ENCODE assay signal across 26 cellular contexts in genomic region chr2:224573724-224574123, GRCh38. TPM values are rescaled to one million over a fixed set of nuclear protein-coding genes. Genes with fewer than 3 reads are reported as not detected.
DNase-seq lines count a peak whose midpoint lies in the region; ATAC-seq, FAIRE-seq and TF ChIP-seq lines count a peak whose summit lies in the region.
"Had no signal": no experiment of that assay in that cellular context is flagged by ENCODE, and none has a peak within 500 bp of the region (broad histone marks: within the 10 kb centered on the region; RNA-seq: fewer than 3 reads in every experiment).

No MANE protein-coding gene starts in this region.

- BruUV-seq in Panc1 (replicated peaks; lab: Mats Ljungman, UMichigan) (TSS peak; percentile 0), endothelial cell of umbilical vein (replicated peaks; lab: Mats Ljungman, UMichigan) (no TSS peak)

- CTCF ChIA-PET in Panc1 (lab: Charles Lee) = no interaction called here
- CTCF ChIA-PET in endothelial cell of umbilical vein (lab: Charles Lee) = interaction anchor here (1.1 kb wide), 1 partner anchor 124 kb away, joined by 3 read pairs; no protein-coding TSS in a partner anchor

- H3K27ac ChIP-seq in Panc1 (ENCODE audit: low read length) (no peak overlapping the region), endothelial cell of umbilical vein (ENCODE audit: insufficient read depth, low read depth, low read length) (no peak overlapping the region)
- H3K27ac ChIP-seq: brain microvascular endothelial cell, esophagus muscularis mucosa, RWPE1, SK-N-MC had no signal

- H3K4me2 ChIP-seq in endothelial cell of umbilical vein (ENCODE audit: insufficient read depth, low read length) = no peak overlapping the region

- H3K4me1 Mint-ChIP-seq in natural killer cell treated with Interleukin-12 subunit alpha and Interleukin-12 subunit beta and Interleukin-15 and Interleukin-18, amount 100 ng/mL, for 72 hours (ENCODE audit: low read depth in 2 of 2) = peaks cover 40 to 57% of the 10 kb centered on the region in 2 donors

- FAIRE-seq in H54 (lab: Jason Lieb, UNC) (peak; percentile 27), endothelial cell of umbilical vein (lab: Jason Lieb, UNC) (peak; percentile 58)
- FAIRE-seq: colon, small intestine had no signal

- H3K4me1 ChIP-seq in Panc1 (ENCODE audit: control insufficient read depth, insufficient read depth, low read length) = peaks cover 37% of the 10 kb centered on the region
- no peaks in the 10 kb centered on the region for H3K4me1 ChIP-seq in endothelial cell of umbilical vein (ENCODE audit: control insufficient read depth, extremely low read depth, insufficient read depth, low read length)

- H3K36me3 ChIP-seq in Panc1 (ENCODE audit: control insufficient read depth, insufficient read depth, low read length) (no peaks in the 10 kb centered on the region), endothelial cell of umbilical vein (ENCODE audit: control insufficient read depth in 2 of 2, extremely low read depth in 1 of 2, insufficient read depth in 2 of 2, low read length in 2 of 2) (no peaks in the 10 kb centered on the region)
- H3K36me3 ChIP-seq: brain microvascular endothelial cell, esophagus muscularis mucosa had no signal

- H3K79me2 ChIP-seq in endothelial cell of umbilical vein (ENCODE audit: control insufficient read depth, insufficient read depth, low read length) = peaks cover 100% of the 10 kb centered on the region

- intact Hi-C loops in Panc1 (cut with micrococcal nuclease; ENCODE audit: unreplicated experiment) = no loop called here
- intact Hi-C loops in endothelial cell of umbilical vein (cut with micrococcal nuclease) = loop anchor here (1.0 kb wide), 1 partner anchor 9 kb away; no protein-coding TSS in a partner anchor

- in situ Hi-C loops in Panc1 (cut with HindIII; ENCODE audit: low pct_unique_long_range_greater_than_20kb, low sequenced_read_pairs) = no loop called here

- H3K36me3 Mint-ChIP-seq in natural killer cell treated with Interleukin-12 subunit alpha and Interleukin-12 subunit beta and Interleukin-15 and Interleukin-18, amount 100 ng/mL, for 72 hours = no peaks in the 10 kb centered on the region
- H3K36me3 Mint-ChIP-seq: WTC11 had no signal

- H3K27me3 Mint-ChIP-seq in natural killer cell treated with Interleukin-12 subunit alpha and Interleukin-12 subunit beta and Interleukin-15 and Interleukin-18, amount 100 ng/mL, for 72 hours = no peaks in the 10 kb centered on the region
- H3K27me3 Mint-ChIP-seq: type B pancreatic cell had no signal

- H3K4me3 Mint-ChIP-seq in natural killer cell treated with Interleukin-12 subunit alpha and Interleukin-12 subunit beta and Interleukin-15 and Interleukin-18, amount 100 ng/mL, for 72 hours = peak overlapping the region; percentile 18
- H3K4me3 Mint-ChIP-seq: type B pancreatic cell had no signal

- TF ChIP-seq CTCF in Panc1 (IDR thresholded peaks at IDR 0.05) (no peak; the same call in 1 of the 2 replicates), endothelial cell of umbilical vein (IDR thresholded peaks at IDR 0.05; ENCODE audit: extremely low read depth in 1 of 2, insufficient read depth in 1 of 2, low read depth in 1 of 2, low read length in 2 of 2) (no peak)

- H3K9me3 ChIP-seq in Panc1 (ENCODE audit: control insufficient read depth, insufficient read depth, low read depth, low read length) (no peaks in the 10 kb centered on the region), endothelial cell of umbilical vein (replicated peaks; ENCODE audit: control insufficient read depth, insufficient read depth, low read length) (no peaks in the 10 kb centered on the region)
- H3K9me3 ChIP-seq: esophagus muscularis mucosa had no signal

- no peak for DNase-seq in H54 (ENCODE audit: insufficient read length, low spot score)
- no peak for DNase-seq in Panc1 (ENCODE audit: low read depth, low spot score)
- DNase-seq in endothelial cell of umbilical vein (ENCODE audit: low read depth, low spot score) = no peak
- DNase-seq in natural killer cell treated with Interleukin-12 subunit alpha and Interleukin-12 subunit beta and Interleukin-15 and Interleukin-18, amount 100 ng/mL, for 72 hours (ENCODE audit: low spot score) = no peak
- DNase-seq in GM19240 (ENCODE audit: insufficient read length, low spot score) = no peak
- DNase-seq in NCI-H1436 treated with DMSO at 0.1 percent for 48 hours (lab: John Stamatoyannopoulos, UW) = no peak
- no peak for DNase-seq in HCEC 1CT
- DNase-seq: activated CD4-positive, alpha-beta T cell treated with anti-CD3 and anti-CD28 coated beads, Interleukin-2, amount 50 U/mL, for 4 hours; activated CD8-positive, alpha-beta memory T cell treated with anti-CD3 and anti-CD28 coated beads, Interleukin-2, amount 50 U/mL, for 48 hours; brain microvascular endothelial cell; effector CD8-positive, alpha-beta T cell; Kasumi-1; NCI-H1092; NCI-H1930; retina; small intestine; stimulated activated CD4-positive, alpha-beta T cell treated with anti-CD3 and anti-CD28 coated beads, Interleukin-2, amount 100 ng/mL, for 24 hours; T1000 had no signal

- POLR2A ChIA-PET in Panc1 (lab: Charles Lee) = no interaction called here
- POLR2A ChIA-PET in endothelial cell of umbilical vein (lab: Charles Lee) = no interaction called here

- dilution Hi-C loops in endothelial cell of umbilical vein (cut with MboI; ENCODE audit: extremely low pct_ligation_motif_present, low sequenced_read_pairs) = no loop called here

- ATAC-seq in Panc1 (no peak), GM19397 (IDR thresholded peaks at IDR 0.05; ENCODE audit: unreplicated experiment) (no peak)
- ATAC-seq in natural killer cell treated with Interleukin-12 subunit alpha and Interleukin-12 subunit beta and Interleukin-15 and Interleukin-18, amount 100 ng/mL, for 72 hours = no peak

- TF ChIP-seq POLR2A in H54 (IDR thresholded peaks at IDR 0.05; ENCODE audit: low read depth, low read length) = no peak
- TF ChIP-seq POLR2A in endothelial cell of umbilical vein (IDR thresholded peaks at IDR 0.05; ENCODE audit: low read depth, low read length) = no peak

- H3K9me1 ChIP-seq in endothelial cell of umbilical vein (replicated peaks; ENCODE audit: control insufficient read depth, extremely low read depth, insufficient read depth, low read length) = no peaks in the 10 kb centered on the region

- H3K27ac Mint-ChIP-seq in natural killer cell treated with Interleukin-12 subunit alpha and Interleukin-12 subunit beta and Interleukin-15 and Interleukin-18, amount 100 ng/mL, for 72 hours = peak overlapping the region in 1 of 2 donors; percentile 63
- H3K27ac Mint-ChIP-seq: activated T-helper 2 cell treated with anti-CD3 and anti-CD28 coated beads, Interferon-gamma antibody, Interleukin-2, Interleukin-4, amounts not matched to agents 10 μg/mL and 5 μg/mL and 100 μg/mL, durations not matched to agents 14 hours and 24 hours and 36 hours; type B pancreatic cell; WTC11 had no signal

- H3K9ac ChIP-seq in endothelial cell of umbilical vein (replicated peaks; ENCODE audit: extremely low read depth, insufficient read depth, low read length) = no peak overlapping the region

- no peaks in the 10 kb centered on the region for H3K9me3 Mint-ChIP-seq in natural killer cell treated with Interleukin-12 subunit alpha and Interleukin-12 subunit beta and Interleukin-15 and Interleukin-18, amount 100 ng/mL, for 72 hours
- H3K9me3 Mint-ChIP-seq: activated T-helper 2 cell treated with anti-CD3 and anti-CD28 coated beads, Interferon-gamma antibody, Interleukin-2, Interleukin-4, amounts not matched to agents 10 μg/mL and 5 μg/mL and 100 μg/mL, durations not matched to agents 14 hours and 24 hours and 36 hours; type B pancreatic cell; WTC11 had no signal

- H3K27me3 ChIP-seq in Panc1 (ENCODE audit: control insufficient read depth, insufficient read depth, low read length) = no peaks in the 10 kb centered on the region
- H3K27me3 ChIP-seq in endothelial cell of umbilical vein (ENCODE audit: control insufficient read depth in 2 of 2, insufficient read depth in 2 of 2, low read length in 2 of 2) = no peaks in the 10 kb centered on the region
- H3K27me3 ChIP-seq: brain microvascular endothelial cell, esophagus muscularis mucosa had no signal

- H4K20me1 ChIP-seq in endothelial cell of umbilical vein (replicated peaks; ENCODE audit: control insufficient read depth, extremely low read depth, insufficient read depth, low read length) = peaks cover 58% of the 10 kb centered on the region

- no peak overlapping the region for H2AFZ ChIP-seq in endothelial cell of umbilical vein (ENCODE audit: low read depth, low read length)

- H3K4me3 ChIP-seq in Panc1 (ENCODE audit: low read depth in 2 of 2, low read length in 2 of 2) (no peak overlapping the region), endothelial cell of umbilical vein (replicated peaks in 1 of 3; ENCODE audit: insufficient read depth in 1 of 3, low read depth in 1 of 3, low read length in 3 of 3) (no peak overlapping the region)

TF ChIP-seq in endothelial cell of umbilical vein, 7 proteins besides CTCF, POLR2A, EP300 and RAD21:
- no peak for TF ChIP-seq MAX (IDR thresholded peaks at IDR 0.05; ENCODE audit: insufficient read depth, insufficient read length)
- no peak for TF ChIP-seq FOS (IDR thresholded peaks at IDR 0.05; ENCODE audit: borderline replicate concordance, insufficient read depth, low read length)
- TF ChIP-seq GATA2 (IDR thresholded peaks at IDR 0.05; ENCODE audit: insufficient read depth, insufficient read length, low read depth, low read length) = no peak
- no peak for TF ChIP-seq POLR2AphosphoS5 (IDR thresholded peaks at IDR 0.05; ENCODE audit: insufficient read depth, low read depth, low read length)
- TF ChIP-seq EZH2 (IDR thresholded peaks at IDR 0.05; ENCODE audit: borderline replicate concordance, low read depth, low read length, severe bottlenecking) = no peak
- TF ChIP-seq JUN (IDR thresholded peaks at IDR 0.05; ENCODE audit: borderline replicate concordance, insufficient read depth, insufficient read length, low read depth) = no peak
- no peak for TF ChIP-seq MYC (IDR thresholded peaks at IDR 0.05; ENCODE audit: low read depth, low read length)
TF ChIP-seq in endothelial cell of umbilical vein: peak in this region for 0.

RNA-seq across cellular contexts. Expression of gene CUL3, which starts 11.4 kb away (rescaled TPM):
- total RNA-seq in Panc1 (2021; ENCODE audit: unreplicated experiment) (104 TPM), endothelial cell of umbilical vein (82.3 and 87.1 TPM in 2 replicates)
- polyA plus RNA-seq in Panc1 (2012; ENCODE audit: insufficient read length) = 60.5 TPM
- polyA plus RNA-seq in endothelial cell of umbilical vein = 17.3 and 22.7 TPM in 2 replicates
- polyA plus RNA-seq in endothelial cell of umbilical vein (2011; cell fraction: cytosol; rRNA removed) = 34.8 and 38.4 TPM in 2 replicates
- polyA plus RNA-seq in endothelial cell of umbilical vein (2011; cell fraction: nucleus; rRNA removed) = 62.1 and 75.7 TPM in 2 replicates
- 75.7 and 105 TPM in 2 replicates for polyA plus RNA-seq in endothelial cell of umbilical vein (2012)
- polyA minus RNA-seq in endothelial cell of umbilical vein = 69.0 and 70.0 TPM in 2 replicates
- 19.6 TPM for polyA minus RNA-seq in endothelial cell of umbilical vein (2011; cell fraction: cytosol; rRNA and poly(A)+ RNA removed)
- polyA minus RNA-seq in endothelial cell of umbilical vein (2011; cell fraction: nucleus; rRNA and poly(A)+ RNA removed) = 116 and 151 TPM in 2 replicates
- 100 to 1,000 TPM in 1 of 2 donors, 10 to 100 TPM in 1; 86.4 to 103 TPM for total RNA-seq in natural killer cell treated with Interleukin-12 subunit alpha and Interleukin-12 subunit beta and Interleukin-15 and Interleukin-18, amount 100 ng/mL, for 72 hours
